Comparison of ENCODE assay signal across 8 cellular contexts in the genomic region with DNA sequence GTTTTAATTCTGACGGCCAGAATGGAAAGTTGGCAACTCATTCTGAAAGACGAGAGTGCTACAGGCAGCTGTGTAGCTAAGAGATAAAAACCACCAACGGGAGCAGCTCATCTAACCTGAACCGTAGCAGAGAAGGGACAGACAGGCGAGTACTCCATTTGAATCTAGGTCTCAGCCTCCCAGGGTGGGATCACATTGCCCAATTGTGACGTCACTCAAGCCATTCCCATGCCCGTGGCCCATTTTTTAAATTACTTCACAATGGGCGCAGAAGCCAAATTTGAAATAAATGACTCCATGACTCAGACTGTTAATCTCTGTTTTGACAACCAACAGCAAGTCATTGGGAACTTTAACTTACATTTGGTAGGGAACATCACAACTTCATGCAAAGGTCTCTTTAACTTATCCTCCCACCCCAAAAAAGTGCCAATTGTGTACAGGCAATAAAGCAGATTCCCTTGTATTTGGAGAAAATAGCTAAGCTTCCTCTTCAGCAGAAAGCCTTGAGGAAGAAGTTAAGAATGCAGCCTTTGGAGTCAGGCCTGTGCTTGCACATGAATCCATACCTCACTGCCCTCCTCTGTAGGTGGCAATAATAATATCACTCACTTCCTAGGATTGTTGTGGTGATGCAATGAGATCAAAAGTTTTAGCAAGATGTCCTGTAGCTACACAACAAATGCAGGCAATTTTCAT.
DNase-seq lines count a peak whose midpoint lies in the region; ATAC-seq, FAIRE-seq and TF ChIP-seq lines count a peak whose summit lies in the region.

No MANE protein-coding gene starts in this region.

- in situ Hi-C loops in GM13977 (cut with MboI; ENCODE audit: low pct_unique_long_range_greater_than_20kb, low sequenced_read_pairs, unreplicated experiment) = no loop called here

- no peak for FAIRE-seq in HTR-8/SVneo (lab: Jason Lieb, UNC)

- H3K36me3 Mint-ChIP-seq in MCF 10A (ENCODE audit: insufficient read depth, unreplicated experiment) (no peaks in the 10 kb centered on the region), neural crest cell (ENCODE audit: low read depth) (peaks cover 3% of the 10 kb centered on the region), T-cell (no peaks in the 10 kb centered on the region)

- H3K9me3 Mint-ChIP-seq in MCF 10A (ENCODE audit: unreplicated experiment) (no peaks in the 10 kb centered on the region), neural crest cell (peaks cover 5% of the 10 kb centered on the region), T-cell (peaks cover 4 to 19% (median 7%) of the 10 kb centered on the region in 3 donors)

- H3K27ac Mint-ChIP-seq in MCF 10A (ENCODE audit: low read depth, unreplicated experiment) = peak overlapping the region; percentile 97
- peak overlapping the region; percentile 78 for H3K27ac Mint-ChIP-seq in neural crest cell (ENCODE audit: unreplicated experiment)
- H3K27ac Mint-ChIP-seq in T-cell = peak overlapping the region in 1 of 2 donors; percentile 11

- POLR2A ChIA-PET in MCF 10A (lab: Yijun Ruan, JAX) = interaction anchor here (0.7 to 1.5 kb wide), 8 partner anchors 10 to 98 kb away, joined by 3 to 9 read pairs (median 4); a partner anchor contains a TSS
- POLR2A ChIA-PET in T-cell (lab: Charles Lee) = no interaction called here

- H3K27me3 Mint-ChIP-seq in MCF 10A (ENCODE audit: insufficient read depth, unreplicated experiment) (no peaks in the 10 kb centered on the region), neural crest cell (ENCODE audit: low read depth) (no peaks in the 10 kb centered on the region), T-cell (no peaks in the 10 kb centered on the region)

- H3K4me3 Mint-ChIP-seq in MCF 10A (ENCODE audit: unreplicated experiment) (peak overlapping the region; percentile 9), neural crest cell (no peak overlapping the region), T-cell (peak overlapping the region in 1 of 3 donors; percentile 7)

- BruUV-seq in MCF 10A (replicated peaks; lab: Mats Ljungman, UMichigan) = no TSS peak

- intact Hi-C loops in MCF 10A (cut with micrococcal nuclease) = loop anchor here (2.0 kb wide), 1 partner anchor 95 kb away; no protein-coding TSS in a partner anchor

- CTCF ChIA-PET in MCF 10A (lab: Yijun Ruan, JAX) = interaction anchor here (0.6 kb wide), 1 partner anchor 323 kb away, joined by 3 read pairs; no protein-coding TSS in a partner anchor
- CTCF ChIA-PET in T-cell (lab: Charles Lee) = no interaction called here

- ATAC-seq in GM21576 (IDR thresholded peaks at IDR 0.05; ENCODE audit: unreplicated experiment) (peak; percentile 91), T-cell (replicated peaks in 1 of 4) (no peak)

- TF ChIP-seq CTCF in GM13977 (IDR thresholded peaks at IDR 0.05; ENCODE audit: extremely low read depth, insufficient read depth, missing control alignments) (no peak), MCF 10A (IDR thresholded peaks at IDR 0.05; ENCODE audit: unreplicated experiment) (no peak), neural crest cell (conservative IDR thresholded peaks at IDR 0.05) (no peak)

- peaks cover 14% of the 10 kb centered on the region for H3K4me1 Mint-ChIP-seq in MCF 10A (ENCODE audit: insufficient read depth, unreplicated experiment)
- no peaks in the 10 kb centered on the region for H3K4me1 Mint-ChIP-seq in neural crest cell
- H3K4me1 Mint-ChIP-seq in T-cell = peaks cover 20 to 36% (median 21%) of the 10 kb centered on the region in 3 donors

- DNase-seq in GM13977 (ENCODE audit: low spot score) (peak; percentile 82), HTR-8/SVneo (ENCODE audit: insufficient read length, low spot score) (peak; percentile 58), MCF 10A (ENCODE audit: unreplicated experiment) (peak; percentile 92), neural crest cell (ENCODE audit: low read depth, low spot score) (no peak), NCI-H526 treated with DMSO at 0.1 percent for 48 hours (lab: John Stamatoyannopoulos, UW) (no peak), T-cell (no peak), NCI-H128 (lab: John Stamatoyannopoulos, UW; ENCODE audit: unreplicated experiment) (no peak)

Comparison
In these comparisons a context has a peak if more than half of its experiments do, and no peak if none do; other contexts are left out.
1. DNase-seq: peak in GM13977 (single experiment), HTR-8/SVneo (single experiment) and MCF 10A (single experiment); none in neural crest cell (single experiment), NCI-H526 treated with DMSO at 0.1 percent for 48 hours (single experiment), T-cell (0 of 34) and NCI-H128 (single experiment).